25 cellular contexts compared by ENCODE assay signal in genomic region chr12:72989458-72989947, GRCh38.
"Had no signal": no experiment of that assay in that cellular context is flagged by ENCODE, and none has a peak within 500 bp of the region (broad histone marks: within the 10 kb centered on the region; RNA-seq: fewer than 3 reads in every experiment).

No MANE protein-coding gene starts in this region.

- H2AFZ ChIP-seq: PC-9 had no signal

- DNase-seq: activated CD4-positive, alpha-beta T cell treated with anti-CD3 and anti-CD28 coated beads for 1 hour; activated CD4-positive, alpha-beta T cell treated with anti-CD3 and anti-CD28 coated beads, Interleukin-2, amount 10 ng/mL, durations not matched to agents 24 days and 14 days; activated CD4-positive, alpha-beta T cell treated with anti-CD3 and anti-CD28 coated beads, Interleukin-2, amount 50 U/mL, for 48 hours; activated CD8-positive, alpha-beta memory T cell treated with anti-CD3 and anti-CD28 coated beads, Interleukin-2, amount 10 ng/mL, durations not matched to agents 7 days and 5 days; activated effector memory CD4-positive, alpha-beta T cell treated with Interleukin-2 at 50 U/mL for 16 hours; activated naive CD4-positive, alpha-beta T cell; activated naive CD8-positive, alpha-beta T cell treated with anti-CD3 and anti-CD28 coated beads, Interleukin-2, amount 50 U/mL, for 24 hours; activated T-cell treated with anti-CD3 and anti-CD28 coated beads, Interleukin-2, amount 50 U/mL, for 24 hours; amniotic stem cell; body of pancreas; MG63; MV-4-11; NCI-H1092 treated with DMSO at 0.1 percent for 48 hours; NCI-H1417 treated with DMSO at 0.1 percent for 48 hours; NCI-H1694; NCI-H2029; NCI-H345; NCI-H510A; NCI-H526 treated with DMSO at 0.1 percent for 48 hours; PC-9; SHP77 treated with DMSO at 0.1 percent for 48 hours; T-helper 1 cell had no signal

- H3K4me3 ChIP-seq: ascending aorta, body of pancreas, MG63, PC-9 had no signal

- H3K4me1 ChIP-seq: ascending aorta, body of pancreas had no signal

- H3K27me3 ChIP-seq: ascending aorta, body of pancreas, MG63 had no signal

- ATAC-seq: activated CD8-positive, alpha-beta memory T cell treated with anti-CD3 and anti-CD28 coated beads, Interleukin-2, amount 10 ng/mL, durations not matched to agents 7 days and 5 days; activated naive CD4-positive, alpha-beta T cell treated with anti-CD3 and anti-CD28 coated beads, Interleukin-2, amount 50 U/mL, for 72 hours; activated naive CD8-positive, alpha-beta T cell treated with anti-CD3 and anti-CD28 coated beads, Interleukin-2, amount 50 U/mL, for 24 hours; body of pancreas had no signal

- H3K4me1 Mint-ChIP-seq: activated CD4-positive, alpha-beta T cell treated with anti-CD3 and anti-CD28 coated beads, Interleukin-2, amount 10 ng/mL, durations not matched to agents 24 days and 14 days; activated CD8-positive, alpha-beta memory T cell treated with anti-CD3 and anti-CD28 coated beads, Interleukin-2, amount 10 ng/mL, durations not matched to agents 7 days and 5 days; activated naive CD8-positive, alpha-beta T cell treated with anti-CD3 and anti-CD28 coated beads, Interleukin-2, amount 50 U/mL, for 24 hours had no signal

- H3K9me3 Mint-ChIP-seq: activated CD4-positive, alpha-beta T cell treated with anti-CD3 and anti-CD28 coated beads, Interleukin-2, amount 10 ng/mL, durations not matched to agents 24 days and 14 days had no signal

- H3K9me3 ChIP-seq: ascending aorta, body of pancreas, MG63 had no signal

- H3K27ac Mint-ChIP-seq: activated CD4-positive, alpha-beta T cell treated with anti-CD3 and anti-CD28 coated beads, Interleukin-2, amount 10 ng/mL, durations not matched to agents 24 days and 14 days; activated CD8-positive, alpha-beta memory T cell treated with anti-CD3 and anti-CD28 coated beads, Interleukin-2, amount 10 ng/mL, durations not matched to agents 7 days and 5 days; activated naive CD4-positive, alpha-beta T cell treated with anti-CD3 and anti-CD28 coated beads, Interleukin-2, amount 50 U/mL, for 72 hours; activated naive CD8-positive, alpha-beta T cell treated with anti-CD3 and anti-CD28 coated beads, Interleukin-2, amount 50 U/mL, for 24 hours; activated T-cell treated with anti-CD3 and anti-CD28 coated beads, Interleukin-2, amount 50 U/mL, for 24 hours; activated T-helper 1 cell treated with anti-CD3 and anti-CD28 coated beads, Interleukin-12 subunit alpha, Interleukin-12 subunit beta, Interleukin-2, Interleukin-4 antibody, amounts not matched to agents 30 ng/mL and 10 ng/mL and 1 ng/mL, durations not matched to agents 14 hours and 24 hours and 36 hours had no signal

- H3K27me3 Mint-ChIP-seq: activated CD4-positive, alpha-beta T cell treated with anti-CD3 and anti-CD28 coated beads, Interleukin-2, amount 10 ng/mL, durations not matched to agents 24 days and 14 days; activated CD8-positive, alpha-beta memory T cell treated with anti-CD3 and anti-CD28 coated beads, Interleukin-2, amount 10 ng/mL, durations not matched to agents 7 days and 5 days; activated naive CD8-positive, alpha-beta T cell treated with anti-CD3 and anti-CD28 coated beads, Interleukin-2, amount 50 U/mL, for 24 hours; activated T-cell treated with anti-CD3 and anti-CD28 coated beads, Interleukin-2, amount 50 U/mL, for 24 hours had no signal

- H3K27ac ChIP-seq: ascending aorta, body of pancreas, PC-9 had no signal

- H3K4me2 ChIP-seq: PC-9 had no signal

- H3K36me3 Mint-ChIP-seq: activated CD8-positive, alpha-beta memory T cell treated with anti-CD3 and anti-CD28 coated beads, Interleukin-2, amount 10 ng/mL, durations not matched to agents 7 days and 5 days; activated naive CD4-positive, alpha-beta T cell treated with anti-CD3 and anti-CD28 coated beads, Interleukin-2, amount 50 U/mL, for 72 hours had no signal

- H3K36me3 ChIP-seq: ascending aorta, MG63 had no signal

- H3K4me3 Mint-ChIP-seq: activated CD4-positive, alpha-beta T cell treated with anti-CD3 and anti-CD28 coated beads, Interleukin-2, amount 10 ng/mL, durations not matched to agents 24 days and 14 days; activated CD8-positive, alpha-beta memory T cell treated with anti-CD3 and anti-CD28 coated beads, Interleukin-2, amount 10 ng/mL, durations not matched to agents 7 days and 5 days; activated naive CD8-positive, alpha-beta T cell treated with anti-CD3 and anti-CD28 coated beads, Interleukin-2, amount 50 U/mL, for 24 hours; activated T-cell treated with anti-CD3 and anti-CD28 coated beads, Interleukin-2, amount 50 U/mL, for 24 hours; activated T-helper 1 cell treated with anti-CD3 and anti-CD28 coated beads, Interleukin-12 subunit alpha, Interleukin-12 subunit beta, Interleukin-2, Interleukin-4 antibody, amounts not matched to agents 30 ng/mL and 10 ng/mL and 1 ng/mL, durations not matched to agents 14 hours and 24 hours and 36 hours had no signal
